In genomic region chrX:114599903-114600302, GRCh38 we compare ENCODE assay signal across 18 cellular contexts. TPM values are rescaled to one million over a fixed set of nuclear protein-coding genes. Genes with fewer than 3 reads are reported as not detected.
A peak's percentile ranks its signal among the peaks of the same experiment; 100 is the strongest.
DNase-seq lines count a peak whose midpoint lies in the region; ATAC-seq and TF ChIP-seq lines count a peak whose summit lies in the region.
"Had no signal": no experiment of that assay in that cellular context is flagged by ENCODE, and none has a peak within 500 bp of the region (broad histone marks: within the 10 kb centered on the region; RNA-seq: fewer than 3 reads in every experiment).

No MANE protein-coding gene starts in this region.

- no peaks in the 10 kb centered on the region; a peak in 1 of 5 replicates for H3K9me3 Mint-ChIP-seq in H9

- H2BK12ac ChIP-seq in H9 (ENCODE audit: insufficient read length, low read depth, low read length): no peak overlapping the region

- H3K4me1 Mint-ChIP-seq in H9: peaks cover 46 to 58% of the 10 kb centered on the region in 2 experiments
- H3K4me1 Mint-ChIP-seq: CD4-positive, CD25-positive, alpha-beta regulatory T cell had no signal

- no peak overlapping the region for H2BK20ac ChIP-seq in H9 (ENCODE audit: low read depth, low read length, poor library complexity, severe bottlenecking)

- no peak overlapping the region for H2BK5ac ChIP-seq in H9 (ENCODE audit: insufficient read length, low read length)

- H2BK120ac ChIP-seq in H9 (ENCODE audit: low read depth, low read length, poor library complexity, severe bottlenecking): no peak overlapping the region

- H3K4me3 ChIP-seq in OCI-LY3 (ENCODE audit: low read length) (no peak overlapping the region), iPS-15b (ENCODE audit: low read depth, low read length) (peak overlapping the region; percentile 60), left lung (no peak overlapping the region)
- H3K4me3 ChIP-seq: BLaER1 treated with 17β-estradiol and CSF1 and Interleukin-3, amounts not matched to agents 10 nM and 100 nM; GM12878 had no signal

- H2AK5ac ChIP-seq in H9 (ENCODE audit: insufficient read length, low read length): no peak overlapping the region

- H4K5ac ChIP-seq in H9 (ENCODE audit: insufficient read length, low read depth, low read length): no peak overlapping the region

- H3K79me1 ChIP-seq in H9 (ENCODE audit: insufficient read depth, low read depth, low read length, poor library complexity, severe bottlenecking): no peaks in the 10 kb centered on the region

- no peak overlapping the region for H4K8ac ChIP-seq in H9 (replicated peaks; ENCODE audit: insufficient read length, low read depth, low read length)

- H3K27ac ChIP-seq in H9 (ENCODE audit: insufficient read length, low read depth, low read length) (no peak overlapping the region), OCI-LY3 (ENCODE audit: low read length) (no peak overlapping the region), left lung (no peak overlapping the region)
- H3K27ac ChIP-seq: BLaER1 treated with 17β-estradiol and CSF1 and Interleukin-3, amounts not matched to agents 10 nM and 100 nM had no signal

- H4K91ac ChIP-seq in H9 (ENCODE audit: insufficient read length, low read depth, low read length): no peak overlapping the region

- H3K4ac ChIP-seq in H9 (ENCODE audit: low read depth, low read length): no peak overlapping the region

- H3K18ac ChIP-seq in H9 (ENCODE audit: insufficient read length, low read depth, low read length): no peak overlapping the region

- no CpG with 5 or more reads among the region's 4 CpGs for WGBS in H9 (ENCODE audit: extremely low coverage, insufficient read length, low lambda C conversion rate)

- DNase-seq in H9: no peak
- DNase-seq in NCI-H524 treated with DMSO at 0.1 percent for 48 hours (lab: John Stamatoyannopoulos, UW): no peak
- DNase-seq in left lung: no peak
- no peak for DNase-seq in DMS53 treated with DMSO at 0.1 percent for 48 hours (lab: John Stamatoyannopoulos, UW; ENCODE audit: unreplicated experiment)
- DNase-seq: 8988T; ACHN; CD4-positive, CD25-positive, alpha-beta regulatory T cell; DMS53; IMR-90; KG1 had no signal

- H3K23ac ChIP-seq in H9 (ENCODE audit: insufficient read length, low read depth, low read length): no peak overlapping the region

- H3K36me3 Mint-ChIP-seq in H9 (ENCODE audit: insufficient read depth in 1 of 3, low read depth in 3 of 3): peaks cover 0 to 76% (median 42%) of the 10 kb centered on the region in 3 experiments; a peak in 5 of 7 replicates
- H3K36me3 Mint-ChIP-seq: CD4-positive, CD25-positive, alpha-beta regulatory T cell had no signal

- peak overlapping the region; percentile 43 for H3K9ac ChIP-seq in ES-I3 (ENCODE audit: low read depth, low read length)
- H3K9ac ChIP-seq in H9 (ENCODE audit: extremely low read depth, insufficient read length, low read length): no peak overlapping the region
- no peak overlapping the region for H3K9ac ChIP-seq in OCI-LY3 (ENCODE audit: low read length)
- H3K9ac ChIP-seq in iPS-15b (ENCODE audit: low read depth, low read length): peak overlapping the region; percentile 58
- H3K9ac ChIP-seq: BLaER1 treated with 17β-estradiol and CSF1 and Interleukin-3, amounts not matched to agents 10 nM and 100 nM had no signal

- no peak overlapping the region for H3K14ac ChIP-seq in H9 (ENCODE audit: insufficient read depth, low read length)

- intact Hi-C loops in left lung (cut with DNase I): no loop called here

- no peaks in the 10 kb centered on the region for H3K27me3 Mint-ChIP-seq in H9 (ENCODE audit: low read depth)
- H3K27me3 Mint-ChIP-seq: CD4-positive, CD25-positive, alpha-beta regulatory T cell had no signal

- peaks cover 12% of the 10 kb centered on the region; the same call in 1 of the 2 replicates for H3K4me1 ChIP-seq in ES-I3 (ENCODE audit: insufficient read depth, low read length)
- H3K4me1 ChIP-seq in H9 (ENCODE audit: insufficient read depth, low read length): no peaks in the 10 kb centered on the region
- peaks cover 5% of the 10 kb centered on the region; the same call in 1 of the 2 replicates for H3K4me1 ChIP-seq in OCI-LY3 (ENCODE audit: low read length)
- no peaks in the 10 kb centered on the region for H3K4me1 ChIP-seq in iPS-15b (ENCODE audit: control insufficient read depth, insufficient read depth, low read length)
- H3K4me1 ChIP-seq in left lung: no peaks in the 10 kb centered on the region
- H3K4me1 ChIP-seq: BLaER1 treated with 17β-estradiol and CSF1 and Interleukin-3, amounts not matched to agents 10 nM and 100 nM had no signal

- ATAC-seq in left lung: no peak
- ATAC-seq in HG03354 (IDR thresholded peaks at IDR 0.05; ENCODE audit: poor library complexity, severe bottlenecking, unreplicated experiment): no peak
- ATAC-seq: GM12878 had no signal

- no peaks in the 10 kb centered on the region for H3K23me2 ChIP-seq in H9 (ENCODE audit: insufficient read length, low read depth, low read length, poor library complexity, severe bottlenecking)

- H3K9me3 ChIP-seq in ES-I3 (ENCODE audit: control insufficient read depth, insufficient read depth, low read length) (no peaks in the 10 kb centered on the region), H9 (ENCODE audit: control insufficient read depth, low read depth, low read length) (no peaks in the 10 kb centered on the region), OCI-LY3 (ENCODE audit: insufficient read depth, low read length) (no peaks in the 10 kb centered on the region), iPS-15b (ENCODE audit: control insufficient read depth, insufficient read depth, low read length) (no peaks in the 10 kb centered on the region), left lung (no peaks in the 10 kb centered on the region)
- H3K9me3 ChIP-seq: BLaER1 treated with 17β-estradiol and CSF1 and Interleukin-3, amounts not matched to agents 10 nM and 100 nM had no signal

- peak overlapping the region; percentile 71 to 81 for H3K4me3 Mint-ChIP-seq in H9
- H3K4me3 Mint-ChIP-seq: CD4-positive, CD25-positive, alpha-beta regulatory T cell had no signal

- H4K20me1 ChIP-seq in H9 (ENCODE audit: control insufficient read depth, insufficient read depth, insufficient read length) (no peaks in the 10 kb centered on the region), OCI-LY3 (ENCODE audit: insufficient read depth, low read length) (no peaks in the 10 kb centered on the region)
- H4K20me1 ChIP-seq: BLaER1 treated with 17β-estradiol and CSF1 and Interleukin-3, amounts not matched to agents 10 nM and 100 nM had no signal

- TF ChIP-seq CTCF in H9 (conservative IDR thresholded peaks at IDR 0.05) (no peak), OCI-LY3 (IDR thresholded peaks at IDR 0.05; ENCODE audit: low read depth, low read length) (no peak), left lung (IDR thresholded peaks at IDR 0.05) (no peak)

- H3K36me3 ChIP-seq in ES-I3 (ENCODE audit: insufficient read depth, low read length): peaks cover 14% of the 10 kb centered on the region; the same call in 1 of the 2 replicates
- H3K36me3 ChIP-seq in OCI-LY3 (replicated peaks; ENCODE audit: low read depth, low read length): no peaks in the 10 kb centered on the region
- H3K36me3 ChIP-seq in iPS-15b (ENCODE audit: control insufficient read depth, insufficient read depth, low read length): peaks cover 29% of the 10 kb centered on the region
- H3K36me3 ChIP-seq in left lung: no peaks in the 10 kb centered on the region
- H3K36me3 ChIP-seq: BLaER1 treated with 17β-estradiol and CSF1 and Interleukin-3, amounts not matched to agents 10 nM and 100 nM had no signal

- H2BK15ac ChIP-seq in H9 (ENCODE audit: low read depth, low read length): no peak overlapping the region

- H2AFZ ChIP-seq in H9 (ENCODE audit: low read length) (no peak overlapping the region), OCI-LY3 (ENCODE audit: low read depth, low read length) (no peak overlapping the region; the same call in 1 of the 2 replicates)

- H3K27ac Mint-ChIP-seq in H9: no peak overlapping the region; a peak in 2 of 7 replicates
- H3K27ac Mint-ChIP-seq: CD4-positive, CD25-positive, alpha-beta regulatory T cell had no signal

- no peak overlapping the region for H3K56ac ChIP-seq in H9 (ENCODE audit: insufficient read length, low read depth, low read length)

- H3K27me3 ChIP-seq in H9 (ENCODE audit: insufficient read depth, low read length): no peaks in the 10 kb centered on the region
- H3K27me3 ChIP-seq in OCI-LY3 (ENCODE audit: low read depth, low read length): no peaks in the 10 kb centered on the region
- no peaks in the 10 kb centered on the region for H3K27me3 ChIP-seq in iPS-15b (ENCODE audit: control insufficient read depth, insufficient read depth, low read length)
- peaks cover 0 to 22% of the 10 kb centered on the region in 2 donors for H3K27me3 ChIP-seq in left lung

- H3K79me2 ChIP-seq in H9 (ENCODE audit: insufficient read depth, low read length): peaks cover 3% of the 10 kb centered on the region; the same call in 1 of the 2 replicates
- H3K79me2 ChIP-seq in OCI-LY3 (ENCODE audit: low read length): no peaks in the 10 kb centered on the region

- peak overlapping the region; percentile 55 for H3K4me2 ChIP-seq in H9 (ENCODE audit: insufficient read depth, insufficient read length, low read length)
- H3K4me2 ChIP-seq in OCI-LY3 (ENCODE audit: low read length): peak overlapping the region; percentile 22
- H3K4me2 ChIP-seq: BLaER1 treated with 17β-estradiol and CSF1 and Interleukin-3, amounts not matched to agents 10 nM and 100 nM had no signal

- H3T11ph ChIP-seq in H9 (ENCODE audit: low read length): no peak overlapping the region

RNA-seq across cellular contexts. Expression of gene HTR2C, which starts 16.0 kb away (rescaled TPM):
- total RNA-seq in H9 (2021) (1.3 and 1.5 TPM in 2 replicates), left lung (not detected)
- total RNA-seq: CD4-positive, CD25-positive, alpha-beta regulatory T cell; G401; GM12878; H4; IMR-90 had no signal

Comparison
In these comparisons a context has a peak if more than half of its experiments do, and no peak if none do; other contexts are left out.
1. H3K9ac ChIP-seq: peak in ES-I3 (single experiment) and iPS-15b (single experiment); none in H9 (single experiment) and OCI-LY3 (single experiment).